In genomic region chr2:17538844-17539554, GRCh38 we compare ENCODE assay signal across 8 cellular contexts. TPM values are rescaled to one million over a fixed set of nuclear protein-coding genes. Genes with fewer than 3 reads are reported as not detected.
A peak's percentile ranks its signal among the peaks of the same experiment; 100 is the strongest.
DNase-seq lines count a peak whose midpoint lies in the region; ATAC-seq and TF ChIP-seq lines count a peak whose summit lies in the region.

No MANE protein-coding gene starts in this region.

- peaks cover 6% of the 10 kb centered on the region for H3K4me1 ChIP-seq in KMS-11 (ENCODE audit: low read depth, poor library complexity, severe bottlenecking)
- no peaks in the 10 kb centered on the region for H3K4me1 ChIP-seq in ascending aorta

- H3K27me3 Mint-ChIP-seq in activated CD4-positive, alpha-beta T cell treated with anti-CD3 and anti-CD28 coated beads, Interleukin-2, amount 10 ng/mL, durations not matched to agents 7 days and 5 days, result peaks cover 66% of the 10 kb centered on the region

- intact Hi-C loops in ascending aorta (cut with DNase I), result no loop called here

- ATAC-seq in GM19463 (IDR thresholded peaks at IDR 0.05; ENCODE audit: unreplicated experiment) (peak; percentile 62), HG03159 (IDR thresholded peaks at IDR 0.05; ENCODE audit: unreplicated experiment) (no peak)

- H3K36me3 ChIP-seq in KMS-11 (ENCODE audit: insufficient read depth) (no peaks in the 10 kb centered on the region), ascending aorta (no peaks in the 10 kb centered on the region)

- TF ChIP-seq CTCF in AG09309 (IDR thresholded peaks at IDR 0.05; ENCODE audit: control insufficient read depth, insufficient read depth, low read depth, low read length, missing control alignments) (no peak), KMS-11 (conservative IDR thresholded peaks at IDR 0.05; ENCODE audit: low read depth, low read length) (no peak), ascending aorta (IDR thresholded peaks at IDR 0.05) (no peak)

- POLR2A ChIA-PET in activated CD4-positive, alpha-beta T cell treated with anti-CD3 and anti-CD28 coated beads, Interleukin-2, amount 10 ng/mL, durations not matched to agents 7 days and 5 days (lab: Charles Lee), result interaction anchor here (0.6 kb wide), 1 partner anchor 114 kb away, joined by 3 read pairs; no protein-coding TSS in a partner anchor

- no peak overlapping the region for H3K27ac Mint-ChIP-seq in activated CD4-positive, alpha-beta T cell treated with anti-CD3 and anti-CD28 coated beads, Interleukin-2, amount 10 ng/mL, durations not matched to agents 7 days and 5 days

- H2AFZ ChIP-seq in KMS-11 (ENCODE audit: low read depth), result peak overlapping the region; percentile 82

- peaks cover 5% of the 10 kb centered on the region for H3K4me1 Mint-ChIP-seq in activated CD4-positive, alpha-beta T cell treated with anti-CD3 and anti-CD28 coated beads, Interleukin-2, amount 10 ng/mL, durations not matched to agents 7 days and 5 days

- H3K79me2 ChIP-seq in KMS-11 (ENCODE audit: insufficient read depth, low read depth), result no peaks in the 10 kb centered on the region

- no peak overlapping the region for H3K4me3 Mint-ChIP-seq in activated CD4-positive, alpha-beta T cell treated with anti-CD3 and anti-CD28 coated beads, Interleukin-2, amount 10 ng/mL, durations not matched to agents 7 days and 5 days

- peak overlapping the region; percentile 69; the same call in 1 of the 2 replicates for H3K4me2 ChIP-seq in KMS-11

- DNase-seq in AG09309 (ENCODE audit: low read depth) (no peak), ascending aorta (ENCODE audit: low spot score in 2 of 2) (peak in 1 of 2 donors; percentile 79), hypothalamus (lab: John Stamatoyannopoulos, UW) (peak in 26 of 51 donors; percentile 1 to 74 (median 20)), skeletal muscle cell (ENCODE audit: low read depth) (no peak)
- DNase-seq in activated CD4-positive, alpha-beta T cell treated with anti-CD3 and anti-CD28 coated beads, Interleukin-2, amount 10 ng/mL, durations not matched to agents 7 days and 5 days, result no peak

- no peaks in the 10 kb centered on the region for H3K9me3 ChIP-seq in ascending aorta

- H3K4me3 ChIP-seq in AG09309 (ENCODE audit: control insufficient read depth, low read depth, low read length) (peak overlapping the region; percentile 69), KMS-11 (IDR thresholded peaks at IDR 0.05; ENCODE audit: insufficient read depth, low read depth, low read length) (peak overlapping the region; percentile 27), ascending aorta (peak overlapping the region; percentile 36 to 75), skeletal muscle cell (ENCODE audit: low read depth, low read length) (peak overlapping the region; percentile 54)

- H3K9me3 Mint-ChIP-seq in activated CD4-positive, alpha-beta T cell treated with anti-CD3 and anti-CD28 coated beads, Interleukin-2, amount 10 ng/mL, durations not matched to agents 7 days and 5 days, result no peaks in the 10 kb centered on the region

- no peak overlapping the region for H3K27ac ChIP-seq in KMS-11
- peak overlapping the region in 1 of 2 donors; percentile 34 for H3K27ac ChIP-seq in ascending aorta

- CTCF ChIA-PET in activated CD4-positive, alpha-beta T cell treated with anti-CD3 and anti-CD28 coated beads, Interleukin-2, amount 10 ng/mL, durations not matched to agents 7 days and 5 days (lab: Charles Lee), result interaction anchor here (1.0 kb wide), 1 partner anchor 33 kb away, joined by 3 read pairs; no protein-coding TSS in a partner anchor

- H3K27me3 ChIP-seq in KMS-11 (ENCODE audit: insufficient read depth, low read depth) (no peaks in the 10 kb centered on the region), ascending aorta (no peaks in the 10 kb centered on the region)

- peak overlapping the region; percentile 30; the same call in 1 of the 2 replicates for H3K9ac ChIP-seq in KMS-11

- H4K20me1 ChIP-seq in KMS-11 (ENCODE audit: insufficient read depth), result no peaks in the 10 kb centered on the region

- no peaks in the 10 kb centered on the region for H3K36me3 Mint-ChIP-seq in activated CD4-positive, alpha-beta T cell treated with anti-CD3 and anti-CD28 coated beads, Interleukin-2, amount 10 ng/mL, durations not matched to agents 7 days and 5 days (ENCODE audit: low read depth)

RNA-seq across cellular contexts. Expression of gene VSNL1, which starts 1.5 kb away (rescaled TPM):
- total RNA-seq in ascending aorta, result not detected
- not detected for total RNA-seq in activated CD4-positive, alpha-beta T cell treated with anti-CD3 and anti-CD28 coated beads, Interleukin-2, amount 10 ng/mL, durations not matched to agents 7 days and 5 days

RNA-seq across cellular contexts. Expression of gene RAD51AP2, which starts 20.8 kb away (rescaled TPM):
- total RNA-seq in ascending aorta, result not detected
- total RNA-seq in activated CD4-positive, alpha-beta T cell treated with anti-CD3 and anti-CD28 coated beads, Interleukin-2, amount 10 ng/mL, durations not matched to agents 7 days and 5 days, result not detected

Comparison
In these comparisons a context has a peak if more than half of its experiments do, and no peak if none do; other contexts are left out.
1. DNase-seq: peak in hypothalamus (26 of 51); none in AG09309 (single experiment), skeletal muscle cell (single experiment) and activated CD4-positive, alpha-beta T cell treated with anti-CD3 and anti-CD28 coated beads, Interleukin-2, amount 10 ng/mL, durations not matched to agents 7 days and 5 days (single experiment).
2. Peak in every context shown above with its lines, with median percentiles within 50 percentile points of each other: H3K4me3 ChIP-seq.